In genomic region chr1:169271094-169271493, GRCh38 we compare ENCODE assay signal across 9 cellular contexts.
DNase-seq lines count a peak whose midpoint lies in the region; ATAC-seq, FAIRE-seq and TF ChIP-seq lines count a peak whose summit lies in the region.
"Had no signal": no experiment of that assay in that cellular context is flagged by ENCODE, and none has a peak within 500 bp of the region (broad histone marks: within the 10 kb centered on the region; RNA-seq: fewer than 3 reads in every experiment).

No MANE protein-coding gene starts in this region.

- POLR2A ChIA-PET in GM10248 (lab: Yijun Ruan, JAX) (no interaction called here), HEK293T (lab: Yijun Ruan, JAX) (no interaction called here)

- TF ChIP-seq POLR2A in NB4 (IDR thresholded peaks at IDR 0.05; ENCODE audit: extremely low read depth, insufficient read length): no peak

- DNase-seq in GM10248 (ENCODE audit: extremely low spot score) (peak; percentile 9), HCEC 1CT (peak; percentile 8), NB4 (ENCODE audit: low read depth) (peak; percentile 28), iPS-NIHi7 (ENCODE audit: extremely low spot score) (peak; percentile 35), HEK293T (ENCODE audit: extremely low spot score) (no peak), HTR-8/SVneo (ENCODE audit: insufficient read length, low spot score) (no peak), NCI-H2107 (lab: John Stamatoyannopoulos, UW) (no peak)
- DNase-seq: activated CD4-positive, alpha-beta T cell treated with anti-CD3 and anti-CD28 coated beads for 1 hour had no signal

- no peak for FAIRE-seq in HTR-8/SVneo (lab: Jason Lieb, UNC)

- CTCF ChIA-PET in GM10248 (lab: Yijun Ruan, JAX): no interaction called here
- CTCF ChIA-PET in HEK293T (lab: Yijun Ruan, JAX): no interaction called here

- TF ChIP-seq CTCF in GM10248 (IDR thresholded peaks at IDR 0.05; ENCODE audit: control extremely low read depth, extremely low read depth, low read depth, missing control alignments) (no peak), NB4 (IDR thresholded peaks at IDR 0.05; ENCODE audit: low read depth, low read length) (no peak)

- no peak overlapping the region for H3K4me3 ChIP-seq in NB4 (ENCODE audit: low read depth, low read length)

- ATAC-seq in GM18520 (IDR thresholded peaks at IDR 0.05; ENCODE audit: unreplicated experiment): no peak

TF ChIP-seq in HEK293T, 16 proteins besides CTCF, POLR2A, EP300 and RAD21:
- TF ChIP-seq TARDBP (IDR thresholded peaks at IDR 0.05) (no peak), L3MBTL2 (conservative IDR thresholded peaks at IDR 0.05) (no peak), FOXA1 (IDR thresholded peaks at IDR 0.05) (no peak), SUZ12 (IDR thresholded peaks at IDR 0.05) (no peak), CTBP1 (IDR thresholded peaks at IDR 0.05; ENCODE audit: borderline replicate concordance) (no peak)

Comparison
In these comparisons a context has a peak if more than half of its experiments do, and no peak if none do; other contexts are left out.
1. DNase-seq: peak in GM10248 (single experiment), HCEC 1CT (single experiment), NB4 (single experiment) and iPS-NIHi7 (single experiment); none in HEK293T (single experiment), HTR-8/SVneo (single experiment) and NCI-H2107 (single experiment).